ENCODE assay signal across 1 cellular context in genomic region chr11:20601221-20601914, GRCh38.
TF ChIP-seq lines count a peak whose summit lies in the region.

No MANE protein-coding gene starts in this region.

TF ChIP-seq in GM23338, 12 proteins besides CTCF, POLR2A, EP300 and RAD21 (continued from another document):
- TF ChIP-seq, protein P1, sequence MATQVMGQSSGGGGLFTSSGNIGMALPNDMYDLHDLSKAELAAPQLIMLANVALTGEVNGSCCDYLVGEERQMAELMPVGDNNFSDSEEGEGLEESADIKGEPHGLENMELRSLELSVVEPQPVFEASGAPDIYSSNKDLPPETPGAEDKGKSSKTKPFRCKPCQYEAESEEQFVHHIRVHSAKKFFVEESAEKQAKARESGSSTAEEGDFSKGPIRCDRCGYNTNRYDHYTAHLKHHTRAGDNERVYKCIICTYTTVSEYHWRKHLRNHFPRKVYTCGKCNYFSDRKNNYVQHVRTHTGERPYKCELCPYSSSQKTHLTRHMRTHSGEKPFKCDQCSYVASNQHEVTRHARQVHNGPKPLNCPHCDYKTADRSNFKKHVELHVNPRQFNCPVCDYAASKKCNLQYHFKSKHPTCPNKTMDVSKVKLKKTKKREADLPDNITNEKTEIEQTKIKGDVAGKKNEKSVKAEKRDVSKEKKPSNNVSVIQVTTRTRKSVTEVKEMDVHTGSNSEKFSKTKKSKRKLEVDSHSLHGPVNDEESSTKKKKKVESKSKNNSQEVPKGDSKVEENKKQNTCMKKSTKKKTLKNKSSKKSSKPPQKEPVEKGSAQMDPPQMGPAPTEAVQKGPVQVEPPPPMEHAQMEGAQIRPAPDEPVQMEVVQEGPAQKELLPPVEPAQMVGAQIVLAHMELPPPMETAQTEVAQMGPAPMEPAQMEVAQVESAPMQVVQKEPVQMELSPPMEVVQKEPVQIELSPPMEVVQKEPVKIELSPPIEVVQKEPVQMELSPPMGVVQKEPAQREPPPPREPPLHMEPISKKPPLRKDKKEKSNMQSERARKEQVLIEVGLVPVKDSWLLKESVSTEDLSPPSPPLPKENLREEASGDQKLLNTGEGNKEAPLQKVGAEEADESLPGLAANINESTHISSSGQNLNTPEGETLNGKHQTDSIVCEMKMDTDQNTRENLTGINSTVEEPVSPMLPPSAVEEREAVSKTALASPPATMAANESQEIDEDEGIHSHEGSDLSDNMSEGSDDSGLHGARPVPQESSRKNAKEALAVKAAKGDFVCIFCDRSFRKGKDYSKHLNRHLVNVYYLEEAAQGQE (IDR thresholded peaks at IDR 0.05; ENCODE audit: unreplicated experiment), result peak; percentile 17
